ENCODE assay signal across 8 cellular contexts in genomic region chr13:27251166-27252088, GRCh38. TPM values are rescaled to one million over a fixed set of nuclear protein-coding genes. Genes with fewer than 3 reads are reported as not detected.
DNase-seq lines count a peak whose midpoint lies in the region; ATAC-seq, FAIRE-seq and TF ChIP-seq lines count a peak whose summit lies in the region.

Gene RPL21 (plus strand): TSS chr13:27251558. CDS start chr13:27253777, 2,219 bp downstream.

- TF ChIP-seq CTCF in esophagus muscularis mucosa (IDR thresholded peaks at IDR 0.05) = no peak

- TF ChIP-seq EP300 in esophagus muscularis mucosa (IDR thresholded peaks at IDR 0.05) = peak; percentile 83

- DNase-seq in DMS53 (lab: John Stamatoyannopoulos, UW) = peak; percentile 99
- DNase-seq in KBM-7 = peak; percentile 97
- DNase-seq in RCC 7860 (ENCODE audit: low spot score) = peak; percentile 78
- peak; percentile 92 for DNase-seq in activated T-cell treated with anti-CD3 and anti-CD28 coated beads, Interleukin-2, amount 50 U/mL, for 72 hours
- peak; percentile 99 for DNase-seq in esophagus muscularis mucosa (ENCODE audit: extremely low spot score)
- DNase-seq in stimulated activated CD8-positive, alpha-beta memory T cell treated with anti-CD3 and anti-CD28 coated beads, Interleukin-7, amount 100 ng/mL, for 4 hours (ENCODE audit: low read depth in 2 of 2) = peak; percentile 84 to 85

- in situ Hi-C loops in KBM-7 (cut with MboI; ENCODE audit: low pct_unique_long_range_greater_than_20kb, low sequenced_read_pairs) = no loop called here

- no peaks in the 10 kb centered on the region for H3K9me3 Mint-ChIP-seq in activated T-cell treated with anti-CD3 and anti-CD28 coated beads, Interleukin-2, amount 50 U/mL, for 72 hours

- H3K27ac Mint-ChIP-seq in activated T-cell treated with anti-CD3 and anti-CD28 coated beads, Interleukin-2, amount 50 U/mL, for 72 hours = peak within 1 kb of the TSS; percentile 99

- H3K9me3 ChIP-seq in esophagus muscularis mucosa = no peaks in the 10 kb centered on the region
- H3K9me3 ChIP-seq in muscle layer of duodenum (ENCODE audit: control insufficient read depth in 1 of 2, low read length in 2 of 2) = no peaks in the 10 kb centered on the region

- peak; percentile 92 for ATAC-seq in GM21717 (IDR thresholded peaks at IDR 0.05; ENCODE audit: unreplicated experiment)
- ATAC-seq in activated T-cell treated with anti-CD3 and anti-CD28 coated beads, Interleukin-2, amount 50 U/mL, for 72 hours (replicated peaks in 1 of 2) = peak; percentile 96 to 97

- H3K36me3 Mint-ChIP-seq in activated T-cell treated with anti-CD3 and anti-CD28 coated beads, Interleukin-2, amount 50 U/mL, for 72 hours (ENCODE audit: insufficient read depth in 2 of 2) = peaks cover 10 to 36% of the 10 kb centered on the region in 2 donors

- H3K27me3 Mint-ChIP-seq in activated T-cell treated with anti-CD3 and anti-CD28 coated beads, Interleukin-2, amount 50 U/mL, for 72 hours (ENCODE audit: low read depth) = no peaks in the 10 kb centered on the region

- peaks cover 60% of the 10 kb centered on the region for H3K4me1 Mint-ChIP-seq in activated T-cell treated with anti-CD3 and anti-CD28 coated beads, Interleukin-2, amount 50 U/mL, for 72 hours (ENCODE audit: low read depth)

- intact Hi-C loops in esophagus muscularis mucosa (cut with DNase I) = loop anchor here (5.0 kb wide), 2 partner anchors 79 to 106 kb away; partner anchors contain the start of gene USP12

- under 1% methylated on average over 59 of the region's 69 CpGs for WGBS in esophagus muscularis mucosa

- H3K27ac ChIP-seq in esophagus muscularis mucosa (replicated peaks in 1 of 4) = peak within 1 kb of the TSS; percentile 90 to 96 (median 95)
- peak within 1 kb of the TSS; percentile 98 for H3K27ac ChIP-seq in muscle layer of duodenum (ENCODE audit: low read length)

- peak within 1 kb of the TSS; percentile 97 to 99 for H3K4me3 Mint-ChIP-seq in activated T-cell treated with anti-CD3 and anti-CD28 coated beads, Interleukin-2, amount 50 U/mL, for 72 hours

- FAIRE-seq in RCC 7860 (lab: Jason Lieb, UNC) = peak; percentile 52

- no peaks in the 10 kb centered on the region for H3K27me3 ChIP-seq in esophagus muscularis mucosa
- no peaks in the 10 kb centered on the region for H3K27me3 ChIP-seq in muscle layer of duodenum (ENCODE audit: low read depth, low read length)

- H3K36me3 ChIP-seq in esophagus muscularis mucosa (peaks cover 13 to 28% (median 21%) of the 10 kb centered on the region in 4 donors), muscle layer of duodenum (ENCODE audit: control insufficient read depth in 1 of 2, insufficient read depth in 2 of 2, low read length in 2 of 2) (peaks cover 22 to 23% of the 10 kb centered on the region in 2 donors)

- H3K4me3 ChIP-seq in esophagus muscularis mucosa = peak within 1 kb of the TSS; percentile 75 to 86 (median 80)
- peak within 1 kb of the TSS; percentile 70 to 99 for H3K4me3 ChIP-seq in muscle layer of duodenum (ENCODE audit: low read depth in 1 of 2, low read length in 2 of 2)

- TF ChIP-seq POLR2A in esophagus muscularis mucosa (IDR thresholded peaks at IDR 0.05; ENCODE audit: low read depth) = peak; percentile 86

- H3K4me1 ChIP-seq in esophagus muscularis mucosa (peaks cover 34 to 52% (median 46%) of the 10 kb centered on the region in 4 donors), muscle layer of duodenum (ENCODE audit: control insufficient read depth in 1 of 2, insufficient read depth in 2 of 2, low read length in 2 of 2) (peaks cover 14 to 32% of the 10 kb centered on the region in 2 donors)

RNA-seq across cellular contexts. Expression of gene RPL21, which starts in this region (rescaled TPM):
- 1,000 to 10,000 TPM; 1,509 to 1,701 TPM for total RNA-seq in activated T-cell treated with anti-CD3 and anti-CD28 coated beads, Interleukin-2, amount 50 U/mL, for 72 hours
- 1,000 to 10,000 TPM in 2 of 4 donors, 100 to 1,000 TPM in 2; 432 to 1,374 (median 1,046) TPM for total RNA-seq in esophagus muscularis mucosa

Comparison
In these comparisons a context has a peak if more than half of its experiments do, and no peak if none do; other contexts are left out.
1. Peak in every context shown above with its lines: DNase-seq, ATAC-seq, H3K4me3 ChIP-seq and H3K27ac ChIP-seq.